ENCODE assay signal across 9 cellular contexts in the genomic region with DNA sequence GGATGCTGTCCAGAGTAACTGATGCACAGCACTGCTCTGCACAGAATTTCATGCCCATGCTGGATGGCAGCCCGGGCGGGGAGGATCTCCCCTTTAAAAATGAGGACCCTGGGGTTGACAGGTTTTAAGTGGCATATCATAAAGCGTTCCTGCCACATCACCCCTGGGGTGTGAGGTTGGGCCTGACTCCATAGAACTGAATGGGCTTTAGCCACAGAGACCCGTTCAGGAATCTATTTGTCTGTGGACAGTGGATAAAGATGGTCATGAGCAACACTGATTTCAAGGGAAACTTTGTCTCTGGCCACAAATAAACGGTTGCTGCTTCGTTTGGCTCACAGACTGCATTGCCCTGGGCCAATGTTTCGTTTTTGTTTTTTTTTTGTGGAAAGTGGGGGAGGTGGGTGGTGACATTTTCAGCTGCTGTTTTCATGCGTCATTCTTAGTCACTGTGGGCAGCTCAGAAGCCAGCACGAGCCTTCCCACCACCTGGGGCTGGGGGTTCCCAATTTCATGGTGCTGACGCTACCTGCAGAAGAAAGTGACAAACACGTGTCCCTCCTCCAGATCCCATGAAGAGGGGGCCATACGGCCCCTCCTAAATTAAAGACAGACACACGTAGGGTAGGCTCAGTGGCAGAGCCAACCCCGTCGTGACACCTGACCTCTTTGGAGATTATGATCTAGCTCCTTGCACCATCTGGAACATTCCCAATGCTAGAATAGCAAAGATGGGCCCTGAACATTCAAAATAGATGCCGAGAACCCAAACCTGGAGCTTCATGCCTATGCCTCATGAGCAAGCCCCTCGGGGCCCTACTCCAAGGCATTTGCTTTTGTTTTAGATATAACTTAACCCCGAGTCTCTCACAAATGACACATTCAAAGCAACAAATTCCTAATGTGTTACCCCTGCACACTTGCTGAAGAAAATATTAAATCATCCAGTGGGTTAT. TPM values are rescaled to one million over a fixed set of nuclear protein-coding genes. Genes with fewer than 3 reads are reported as not detected.
DNase-seq lines count a peak whose midpoint lies in the region; ATAC-seq, FAIRE-seq and TF ChIP-seq lines count a peak whose summit lies in the region.
"Had no signal": no experiment of that assay in that cellular context is flagged by ENCODE, and none has a peak within 500 bp of the region (broad histone marks: within the 10 kb centered on the region; RNA-seq: fewer than 3 reads in every experiment).

No MANE protein-coding gene starts in this region.

- H3K27ac Mint-ChIP-seq in activated T-helper 2 cell treated with anti-CD3 and anti-CD28 coated beads, Interferon-gamma antibody, Interleukin-2, Interleukin-4, amounts not matched to agents 10 μg/mL and 5 μg/mL and 100 μg/mL, durations not matched to agents 14 hours and 24 hours and 36 hours = peak overlapping the region; percentile 40
- H3K27ac Mint-ChIP-seq in nephron progenitor cell = peak overlapping the region; percentile 24

- H3K27me3 ChIP-seq in heart right ventricle = peaks cover 0 to 28% (median 11%) of the 10 kb centered on the region in 7 donors

- no peak overlapping the region for H3K27ac ChIP-seq in heart right ventricle
- H3K27ac ChIP-seq: thoracic aorta had no signal

- H3K36me3 Mint-ChIP-seq in activated T-helper 2 cell treated with anti-CD3 and anti-CD28 coated beads, Interferon-gamma antibody, Interleukin-2, Interleukin-4, amounts not matched to agents 10 μg/mL and 5 μg/mL and 100 μg/mL, durations not matched to agents 14 hours and 24 hours and 36 hours (ENCODE audit: low read depth) = no peaks in the 10 kb centered on the region
- H3K36me3 Mint-ChIP-seq in nephron progenitor cell (ENCODE audit: low read depth) = no peaks in the 10 kb centered on the region

- TF ChIP-seq CTCF in AG09309 (IDR thresholded peaks at IDR 0.05; ENCODE audit: control insufficient read depth, insufficient read depth, low read depth, low read length, missing control alignments) (no peak), nephron progenitor cell (IDR thresholded peaks at IDR 0.05) (no peak), heart right ventricle (IDR thresholded peaks at IDR 0.05) (no peak)

- no peak overlapping the region for H3K4me3 Mint-ChIP-seq in activated T-helper 2 cell treated with anti-CD3 and anti-CD28 coated beads, Interferon-gamma antibody, Interleukin-2, Interleukin-4, amounts not matched to agents 10 μg/mL and 5 μg/mL and 100 μg/mL, durations not matched to agents 14 hours and 24 hours and 36 hours (ENCODE audit: low read depth)
- H3K4me3 Mint-ChIP-seq in nephron progenitor cell = no peak overlapping the region

- H3K27me3 Mint-ChIP-seq in activated T-helper 2 cell treated with anti-CD3 and anti-CD28 coated beads, Interferon-gamma antibody, Interleukin-2, Interleukin-4, amounts not matched to agents 10 μg/mL and 5 μg/mL and 100 μg/mL, durations not matched to agents 14 hours and 24 hours and 36 hours (ENCODE audit: low read depth) = no peaks in the 10 kb centered on the region
- H3K27me3 Mint-ChIP-seq in nephron progenitor cell (ENCODE audit: low read depth, poor library complexity) = peaks cover 44% of the 10 kb centered on the region

- H3K4me3 ChIP-seq in AG09309 (ENCODE audit: control insufficient read depth, low read depth, low read length) (no peak overlapping the region), heart right ventricle (no peak overlapping the region)
- H3K4me3 ChIP-seq: thoracic aorta had no signal

- H3K9me3 Mint-ChIP-seq in activated T-helper 2 cell treated with anti-CD3 and anti-CD28 coated beads, Interferon-gamma antibody, Interleukin-2, Interleukin-4, amounts not matched to agents 10 μg/mL and 5 μg/mL and 100 μg/mL, durations not matched to agents 14 hours and 24 hours and 36 hours = peaks cover 5% of the 10 kb centered on the region
- H3K9me3 Mint-ChIP-seq in nephron progenitor cell = peaks cover 12% of the 10 kb centered on the region

- no peaks in the 10 kb centered on the region for H3K36me3 ChIP-seq in heart right ventricle
- H3K36me3 ChIP-seq: thoracic aorta had no signal

- peaks cover 23% of the 10 kb centered on the region for H3K4me1 Mint-ChIP-seq in activated T-helper 2 cell treated with anti-CD3 and anti-CD28 coated beads, Interferon-gamma antibody, Interleukin-2, Interleukin-4, amounts not matched to agents 10 μg/mL and 5 μg/mL and 100 μg/mL, durations not matched to agents 14 hours and 24 hours and 36 hours (ENCODE audit: low read depth)
- H3K4me1 Mint-ChIP-seq in nephron progenitor cell = no peaks in the 10 kb centered on the region

- intact Hi-C loops in activated T-helper 2 cell treated with anti-CD3 and anti-CD28 coated beads, Interferon-gamma antibody, Interleukin-2, Interleukin-4, amounts not matched to agents 10 μg/mL and 5 μg/mL and 100 μg/mL, durations not matched to agents 14 hours and 24 hours and 36 hours (cut with micrococcal nuclease) = no loop called here
- intact Hi-C loops in heart right ventricle (cut with DNase I) = no loop called here

- ATAC-seq in GM21381 (IDR thresholded peaks at IDR 0.05; ENCODE audit: unreplicated experiment) (no peak), heart right ventricle (no peak)

- WGBS in heart right ventricle, 2 donors = 59 to 60% methylated on average over 18 of the region's 18 CpGs

- H3K4me1 ChIP-seq in heart right ventricle = no peaks in the 10 kb centered on the region

- DNase-seq in AG09309 (ENCODE audit: low read depth) (peak; percentile 42), HTR-8/SVneo (ENCODE audit: insufficient read length, low spot score) (peak; percentile 53), nephron progenitor cell (no peak), GF-D8 (lab: John Stamatoyannopoulos, UW) (no peak), heart right ventricle (no peak), DMS 273 treated with DMSO at 0.1 percent for 48 hours (lab: John Stamatoyannopoulos, UW) (no peak)
- DNase-seq in activated T-helper 2 cell treated with anti-CD3 and anti-CD28 coated beads, Interferon-gamma antibody, Interleukin-2, Interleukin-4, amounts not matched to agents 10 μg/mL and 5 μg/mL and 100 μg/mL, durations not matched to agents 14 hours and 24 hours and 36 hours (ENCODE audit: low spot score) = peak; percentile 20

- no peak for FAIRE-seq in HTR-8/SVneo (lab: Jason Lieb, UNC)

- H3K9me3 ChIP-seq in heart right ventricle = peaks cover 0 to 12% (median 0%) of the 10 kb centered on the region in 11 donors
- H3K9me3 ChIP-seq: thoracic aorta had no signal

RNA-seq across cellular contexts. Expression of gene PHF21B, which starts 54.8 kb away (rescaled TPM):
- 0.30 and 1.2 TPM in 2 replicates for total RNA-seq in activated T-helper 2 cell treated with anti-CD3 and anti-CD28 coated beads, Interferon-gamma antibody, Interleukin-2, Interleukin-4, amounts not matched to agents 10 μg/mL and 5 μg/mL and 100 μg/mL, durations not matched to agents 14 hours and 24 hours and 36 hours
- total RNA-seq in heart right ventricle = under 1 TPM in 6 of 10 donors, not detected in 4; 0.17 to 0.98 (median 0.50) TPM
- polyA plus RNA-seq in heart right ventricle = under 1 TPM; 0.07 to 0.73 TPM

Comparison
In these comparisons a context has a peak if more than half of its experiments do, and no peak if none do; other contexts are left out.
1. DNase-seq: peak in AG09309 (single experiment), HTR-8/SVneo (single experiment) and activated T-helper 2 cell treated with anti-CD3 and anti-CD28 coated beads, Interferon-gamma antibody, Interleukin-2, Interleukin-4, amounts not matched to agents 10 μg/mL and 5 μg/mL and 100 μg/mL, durations not matched to agents 14 hours and 24 hours and 36 hours (single experiment); none in nephron progenitor cell (single experiment), GF-D8 (single experiment), heart right ventricle (0 of 2) and DMS 273 treated with DMSO at 0.1 percent for 48 hours (single experiment).